Comparison of ENCODE assay signal across 1 cellular context in the genomic region with DNA sequence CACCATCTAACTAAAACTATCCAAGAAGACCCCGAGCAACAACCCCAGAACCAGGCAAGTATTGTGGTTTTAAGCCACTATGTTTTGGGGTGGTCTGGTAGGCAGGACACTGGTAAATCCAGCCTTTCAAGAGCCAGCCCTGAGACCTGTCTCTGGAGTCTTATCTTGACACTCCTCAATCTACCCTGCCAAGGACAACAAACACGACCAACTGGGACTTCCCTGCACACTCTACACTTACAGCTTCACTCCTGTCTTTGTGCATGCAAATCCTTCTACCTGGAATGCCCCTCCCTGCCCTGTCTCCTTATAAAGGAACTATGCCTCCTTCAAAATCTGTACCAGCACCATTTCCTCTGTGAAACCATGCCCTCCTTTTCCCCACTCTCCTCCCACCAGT.
TF ChIP-seq lines count a peak whose summit lies in the region.

No MANE protein-coding gene starts in this region.

TF ChIP-seq in H1, 55 proteins besides CTCF, POLR2A, EP300 and RAD21:
- TF ChIP-seq POU5F1 (IDR thresholded peaks at IDR 0.05; ENCODE audit: low read depth, low read length) (no peak), CHD1 (IDR thresholded peaks at IDR 0.05; ENCODE audit: low read depth, low read length) (no peak), ASH2L (IDR thresholded peaks at IDR 0.05; ENCODE audit: low read length) (no peak), SP4 (IDR thresholded peaks at IDR 0.05; ENCODE audit: low read length) (no peak), CHD2 (IDR thresholded peaks at IDR 0.05; ENCODE audit: low read length) (no peak), ZNF274 (IDR thresholded peaks at IDR 0.05; ENCODE audit: borderline replicate concordance, extremely low read depth, low read length) (no peak)
